29 cellular contexts compared by ENCODE assay signal in genomic region chr9:121682201-121682600, GRCh38. TPM values are rescaled to one million over a fixed set of nuclear protein-coding genes. Genes with fewer than 3 reads are reported as not detected.
"Had no signal": no experiment of that assay in that cellular context is flagged by ENCODE, and none has a peak within 500 bp of the region (broad histone marks: within the 10 kb centered on the region; RNA-seq: fewer than 3 reads in every experiment).

No MANE protein-coding gene starts in this region.

- H3K9me3 ChIP-seq: ascending aorta, right atrium auricular region, stomach, thyroid gland had no signal

- H3K4me3 ChIP-seq: ascending aorta, right atrium auricular region, smooth muscle cell, stomach, thyroid gland had no signal

- H3K27ac ChIP-seq: ascending aorta, parathyroid adenoma, right atrium auricular region, stomach, thyroid gland, VCaP had no signal

- H3K36me3 ChIP-seq: thyroid gland had no signal

- H3K4me3 Mint-ChIP-seq: activated naive CD4-positive, alpha-beta T cell treated with anti-CD3 and anti-CD28 coated beads for 36 hours; activated naive CD8-positive, alpha-beta T cell treated with anti-CD3 and anti-CD28 coated beads for 36 hours; activated T-helper 1 cell treated with anti-CD3 and anti-CD28 coated beads, Interleukin-12 subunit alpha, Interleukin-12 subunit beta, Interleukin-2, Interleukin-4 antibody, amounts not matched to agents 30 ng/mL and 10 ng/mL and 1 ng/mL, durations not matched to agents 14 hours and 24 hours and 36 hours; brain; immature natural killer cell; naive thymus-derived CD8-positive, alpha-beta T cell; neural crest cell; stimulated activated naive B cell treated with anti-CD40 and anti-IgM and Interleukin-4, amounts not matched to agents 10 μg/mL and 1 μg/mL and 100 μg/mL, for 72 hours had no signal

- DNase-seq: activated CD4-positive, alpha-beta T cell treated with anti-CD3 and anti-CD28 coated beads for 4 hours; activated CD4-positive, alpha-beta T cell treated with anti-CD3 and anti-CD28 coated beads, Interleukin-2, amount 50 U/mL, for 4 hours; activated CD8-positive, alpha-beta memory T cell treated with anti-CD3 and anti-CD28 coated beads, Interleukin-2, amount 50 U/mL, for 4 hours; activated effector memory CD4-positive, alpha-beta T cell treated with anti-CD3 and anti-CD28 coated beads, Interleukin-2, amount 50 U/mL, for 16 hours; activated naive CD4-positive, alpha-beta T cell treated with anti-CD3 and anti-CD28 coated beads for 36 hours; activated naive CD8-positive, alpha-beta T cell treated with anti-CD3 and anti-CD28 coated beads for 36 hours; activated T-cell treated with anti-CD3 and anti-CD28 coated beads, Interleukin-2, amount 50 U/mL, for 1 hour; caudate nucleus; foreskin fibroblast; hypothalamus; immature natural killer cell; midbrain; nucleus accumbens; stimulated activated CD4-positive, alpha-beta T cell treated with anti-CD3 and anti-CD28 coated beads, Interleukin-15, amount 100 ng/mL, for 24 hours; stimulated activated CD4-positive, alpha-beta T cell treated with anti-CD3 and anti-CD28 coated beads, Interleukin-2, amount 100 ng/mL, for 24 hours; stimulated activated naive B cell treated with anti-CD40 and anti-IgM and Interleukin-4, amounts not matched to agents 10 μg/mL and 1 μg/mL and 100 μg/mL, for 72 hours; stomach; T-helper 9 cell; thyroid gland had no signal

- H3K27me3 Mint-ChIP-seq: brain had no signal

- H3K4me1 Mint-ChIP-seq: activated naive CD8-positive, alpha-beta T cell treated with anti-CD3 and anti-CD28 coated beads for 36 hours; immature natural killer cell; naive thymus-derived CD8-positive, alpha-beta T cell; neural crest cell; stimulated activated naive B cell treated with anti-CD40 and anti-IgM and Interleukin-4, amounts not matched to agents 10 μg/mL and 1 μg/mL and 100 μg/mL, for 72 hours had no signal

- H2AFZ ChIP-seq: parathyroid adenoma had no signal

- H3K9me3 Mint-ChIP-seq: activated naive CD4-positive, alpha-beta T cell treated with anti-CD3 and anti-CD28 coated beads for 36 hours; activated naive CD8-positive, alpha-beta T cell treated with anti-CD3 and anti-CD28 coated beads for 36 hours; activated T-helper 1 cell treated with anti-CD3 and anti-CD28 coated beads, Interleukin-12 subunit alpha, Interleukin-12 subunit beta, Interleukin-2, Interleukin-4 antibody, amounts not matched to agents 30 ng/mL and 10 ng/mL and 1 ng/mL, durations not matched to agents 14 hours and 24 hours and 36 hours; immature natural killer cell; naive thymus-derived CD8-positive, alpha-beta T cell; neural crest cell; stimulated activated naive B cell treated with anti-CD40 and anti-IgM and Interleukin-4, amounts not matched to agents 10 μg/mL and 1 μg/mL and 100 μg/mL, for 72 hours had no signal

- ATAC-seq: esophagus mucosa; naive thymus-derived CD8-positive, alpha-beta T cell; stimulated activated naive B cell treated with anti-CD40 and anti-IgM and Interleukin-4, amounts not matched to agents 10 μg/mL and 1 μg/mL and 100 μg/mL, for 72 hours had no signal

- H3K4me2 ChIP-seq: smooth muscle cell had no signal

- H3K4me1 ChIP-seq: ascending aorta, parathyroid adenoma, thyroid gland had no signal

- H3K36me3 Mint-ChIP-seq: activated naive CD8-positive, alpha-beta T cell treated with anti-CD3 and anti-CD28 coated beads for 36 hours; immature natural killer cell; naive thymus-derived CD8-positive, alpha-beta T cell; stimulated activated naive B cell treated with anti-CD40 and anti-IgM and Interleukin-4, amounts not matched to agents 10 μg/mL and 1 μg/mL and 100 μg/mL, for 72 hours had no signal

- H3K27ac Mint-ChIP-seq: activated naive CD4-positive, alpha-beta T cell treated with anti-CD3 and anti-CD28 coated beads for 36 hours; activated naive CD8-positive, alpha-beta T cell treated with anti-CD3 and anti-CD28 coated beads for 36 hours; activated T-helper 1 cell treated with anti-CD3 and anti-CD28 coated beads, Interleukin-12 subunit alpha, Interleukin-12 subunit beta, Interleukin-2, Interleukin-4 antibody, amounts not matched to agents 30 ng/mL and 10 ng/mL and 1 ng/mL, durations not matched to agents 14 hours and 24 hours and 36 hours; brain; immature natural killer cell; naive thymus-derived CD8-positive, alpha-beta T cell; stimulated activated naive B cell treated with anti-CD40 and anti-IgM and Interleukin-4, amounts not matched to agents 10 μg/mL and 1 μg/mL and 100 μg/mL, for 72 hours had no signal

- H3K79me2 ChIP-seq: parathyroid adenoma had no signal

- H3K27me3 ChIP-seq: ascending aorta, right atrium auricular region, stomach, thyroid gland had no signal

RNA-seq across cellular contexts. Expression of gene DAB2IP, which starts 30.8 kb away (rescaled TPM):
- total RNA-seq: activated T-helper 1 cell treated with anti-CD3 and anti-CD28 coated beads, Interleukin-12 subunit alpha, Interleukin-12 subunit beta, Interleukin-2, Interleukin-4 antibody, amounts not matched to agents 30 ng/mL and 10 ng/mL and 1 ng/mL, durations not matched to agents 14 hours and 24 hours and 36 hours; naive thymus-derived CD8-positive, alpha-beta T cell had no signal
- polyA plus RNA-seq: naive thymus-derived CD8-positive, alpha-beta T cell had no signal
